ENCODE assay signal across 8 cellular contexts in genomic region chr22:37658133-37659065, GRCh38. TPM values are rescaled to one million over a fixed set of nuclear protein-coding genes. Genes with fewer than 3 reads are reported as not detected.
DNase-seq lines count a peak whose midpoint lies in the region; ATAC-seq and TF ChIP-seq lines count a peak whose summit lies in the region.

PDXP (plus strand) TSS chr22:37658723; CDS start chr22:37658783, 60 bp downstream.

- POLR2A ChIA-PET in BJ (lab: Charles Lee): interaction anchor here (0.6 to 1.8 kb wide), 4 partner anchors 17 to 59 kb away, joined by 4 to 16 read pairs (median 12); partner anchors contain the start of gene LGALS1

- H3K27me3 ChIP-seq in BJ (ENCODE audit: control insufficient read depth, insufficient read depth, low read length): no peaks in the 10 kb centered on the region

- peak within 1 kb of the TSS; percentile 94 for H3K4me3 Mint-ChIP-seq in activated CD4-positive, alpha-beta T cell treated with anti-CD3 and anti-CD28 coated beads, Interleukin-2, amount 10 ng/mL, durations not matched to agents 24 days and 14 days

- no peak for TF ChIP-seq CTCF in BJ (IDR thresholded peaks at IDR 0.05; ENCODE audit: insufficient read depth, low read depth, low read length)
- no peak for TF ChIP-seq CTCF in coronary artery (IDR thresholded peaks at IDR 0.05)

- H3K36me3 ChIP-seq in BJ (ENCODE audit: control insufficient read depth, insufficient read depth, low read length): peaks cover 7% of the 10 kb centered on the region

- CTCF ChIA-PET in BJ (lab: Yijun Ruan, JAX): interaction anchor here (0.6 to 9.5 kb wide), 12 partner anchors 10 to 203 kb away, joined by 3 to 133 read pairs (median 4); partner anchors contain the start of genes LGALS1 and NOL12

- no peaks in the 10 kb centered on the region for H3K9me3 Mint-ChIP-seq in activated CD4-positive, alpha-beta T cell treated with anti-CD3 and anti-CD28 coated beads, Interleukin-2, amount 10 ng/mL, durations not matched to agents 24 days and 14 days

- no peaks in the 10 kb centered on the region for H3K27me3 Mint-ChIP-seq in activated CD4-positive, alpha-beta T cell treated with anti-CD3 and anti-CD28 coated beads, Interleukin-2, amount 10 ng/mL, durations not matched to agents 24 days and 14 days

- H3K4me1 Mint-ChIP-seq in activated CD4-positive, alpha-beta T cell treated with anti-CD3 and anti-CD28 coated beads, Interleukin-2, amount 10 ng/mL, durations not matched to agents 24 days and 14 days: peaks cover 35% of the 10 kb centered on the region

- peaks cover 28% of the 10 kb centered on the region for H3K36me3 Mint-ChIP-seq in activated CD4-positive, alpha-beta T cell treated with anti-CD3 and anti-CD28 coated beads, Interleukin-2, amount 10 ng/mL, durations not matched to agents 24 days and 14 days (ENCODE audit: low read depth)

- H3K27ac ChIP-seq in coronary artery: peak within 1 kb of the TSS; percentile 55 to 89

- H3K4me3 ChIP-seq in BJ (ENCODE audit: low read depth, low read length) (peak within 1 kb of the TSS; percentile 72), coronary artery (peak within 1 kb of the TSS; percentile 91)

- ATAC-seq in GM19324 (IDR thresholded peaks at IDR 0.05; ENCODE audit: low FRiP score, unreplicated experiment) (peak; percentile 88), HG03469 (IDR thresholded peaks at IDR 0.05; ENCODE audit: unreplicated experiment) (peak; percentile 39), left colon (peak; percentile 74)

- intact Hi-C loops in activated CD4-positive, alpha-beta T cell treated with anti-CD3 and anti-CD28 coated beads, Interleukin-2, amount 10 ng/mL, durations not matched to agents 24 days and 14 days (cut with micrococcal nuclease): loop anchor here (1.0 to 2.0 kb wide), 3 partner anchors 16 to 50 kb away; partner anchors contain the start of genes GGA1 and LGALS1
- intact Hi-C loops in left colon (cut with DNase I, micrococcal nuclease): no loop called here

- DNase-seq in BJ (ENCODE audit: low read depth) (peak; percentile 99), NCI-H526 treated with DMSO at 0.1 percent for 48 hours (lab: John Stamatoyannopoulos, UW) (peak; percentile 96), coronary artery (ENCODE audit: low spot score) (peak; percentile 100), left colon (peak; percentile 98 to 100)
- DNase-seq in activated CD4-positive, alpha-beta T cell treated with anti-CD3 and anti-CD28 coated beads, Interleukin-2, amount 10 ng/mL, durations not matched to agents 24 days and 14 days: peak; percentile 100
- DNase-seq in stimulated activated CD4-positive, alpha-beta T cell treated with anti-CD3 and anti-CD28 coated beads, Interleukin-1b, Interleukin-23, amount 100 ng/mL, for 48 hours: peak; percentile 98

- H3K27ac Mint-ChIP-seq in activated CD4-positive, alpha-beta T cell treated with anti-CD3 and anti-CD28 coated beads, Interleukin-2, amount 10 ng/mL, durations not matched to agents 24 days and 14 days: peak within 1 kb of the TSS; percentile 91

RNA-seq across cellular contexts. Expression of gene PDXP, which starts in this region (rescaled TPM):
- 16.4 and 24.0 TPM in 2 replicates for polyA plus RNA-seq in BJ (2011; rRNA removed)
- polyA minus RNA-seq in BJ (2011; rRNA and poly(A)+ RNA removed): 5.9 and 11.8 TPM in 2 replicates
- total RNA-seq in activated CD4-positive, alpha-beta T cell treated with anti-CD3 and anti-CD28 coated beads, Interleukin-2, amount 10 ng/mL, durations not matched to agents 24 days and 14 days: 49.3 and 51.2 TPM in 2 replicates
- total RNA-seq in left colon: 10 to 100 TPM; 37.7 to 50.7 TPM

Comparison
In these comparisons a context has a peak if more than half of its experiments do, and no peak if none do; other contexts are left out.
1. Peak in every context shown above with its lines: DNase-seq, ATAC-seq, H3K4me3 ChIP-seq and H3K27ac ChIP-seq.